ENCODE assay signal across 16 cellular contexts in the genomic region with DNA sequence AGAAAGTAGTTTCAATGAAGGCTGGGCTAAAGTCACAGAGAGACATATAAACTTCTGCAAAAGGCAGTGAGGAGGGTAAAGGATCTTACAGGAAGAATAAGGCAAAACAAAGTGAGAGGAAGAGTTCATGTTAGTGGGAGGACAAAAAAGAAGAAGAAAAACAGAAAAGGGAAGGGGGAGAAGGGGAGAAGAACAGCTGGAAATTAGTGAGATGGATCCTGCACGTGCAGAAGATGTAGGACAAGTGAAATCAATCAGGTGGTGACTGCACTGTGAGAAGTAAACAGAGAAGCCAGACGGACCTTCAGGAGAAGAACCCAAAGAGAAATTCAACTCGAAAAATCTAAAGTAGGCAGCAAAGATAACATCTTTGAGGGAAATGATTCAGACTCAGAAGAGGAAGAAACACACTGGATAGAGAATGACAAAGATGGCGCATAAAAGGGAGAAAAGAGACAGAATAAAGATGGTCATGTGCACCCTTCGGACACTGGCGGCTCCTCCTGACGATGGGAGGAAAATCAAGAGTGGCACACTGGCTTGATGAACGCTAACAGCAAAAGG.
DNase-seq lines count a peak whose midpoint lies in the region; ATAC-seq, FAIRE-seq and TF ChIP-seq lines count a peak whose summit lies in the region.
"Had no signal": no experiment of that assay in that cellular context is flagged by ENCODE, and none has a peak within 500 bp of the region (broad histone marks: within the 10 kb centered on the region; RNA-seq: fewer than 3 reads in every experiment).

No MANE protein-coding gene starts in this region.

- H3K9me1 ChIP-seq in K562 (ENCODE audit: control insufficient read depth, insufficient read depth, low read length), result no peaks in the 10 kb centered on the region

- H3K4me2 ChIP-seq in BLaER1 (peak overlapping the region; percentile 33), OCI-LY3 (ENCODE audit: low read length) (peak overlapping the region; percentile 30; the same call in 1 of the 2 replicates), K562 (ENCODE audit: insufficient read depth, low read length) (peak overlapping the region; percentile 2; the same call in 1 of the 2 replicates)

- TF ChIP-seq EP300 in K562 (IDR thresholded peaks at IDR 0.05; ENCODE audit: low read length) (no peak), ovary (IDR thresholded peaks at IDR 0.05) (no peak)

- H3K9me3 ChIP-seq in BLaER1 (peaks cover 12% of the 10 kb centered on the region; the same call in 1 of the 2 replicates), OCI-LY3 (ENCODE audit: insufficient read depth, low read length) (no peaks in the 10 kb centered on the region), K562 (replicated peaks; ENCODE audit: control insufficient read depth, insufficient read depth, low read depth, low read length) (no peaks in the 10 kb centered on the region), ovary (no peaks in the 10 kb centered on the region)
- H3K9me3 ChIP-seq: body of pancreas, gastrocnemius medialis, suprapubic skin had no signal

- peak; percentile 67 for FAIRE-seq in K562 (lab: Jason Lieb, UNC)

- DNase-seq in GF-D8 (lab: John Stamatoyannopoulos, UW) (peak; percentile 77), K562 (ENCODE audit: extremely low read depth in 1 of 4, low spot score in 3 of 4) (no peak), ovary (no peak), H7 (no peak), sciatic nerve (ENCODE audit: low spot score) (no peak)
- DNase-seq in central memory CD4-positive, alpha-beta T cell, result no peak
- DNase-seq: activated CD4-positive, CD25-positive, alpha-beta regulatory T cell treated with anti-CD3 and anti-CD28 coated beads, Interleukin-2, amount 50 U/mL, for 72 hours; gastrocnemius medialis; NCI-H1092 treated with DMSO at 0.1 percent for 48 hours; NCI-H748 treated with DMSO at 0.1 percent for 48 hours; stimulated activated CD4-positive, alpha-beta T cell treated with anti-CD3 and anti-CD28 coated beads, Interleukin-2, amount 100 ng/mL, for 48 hours had no signal

- no TSS peak for BruUV-seq in K562 (replicated peaks; lab: Mats Ljungman, UMichigan)

- CTCF ChIA-PET in K562 (lab: Yijun Ruan, JAX; ENCODE audit: low intra/inter-chr PET ratio), result no interaction called here

- H3K36me3 ChIP-seq in BLaER1 (0 out of 2 replicates have a peak, but pooled peaks cover 13% of the 10 kb centered on the region), OCI-LY3 (replicated peaks; ENCODE audit: low read depth, low read length) (no peaks in the 10 kb centered on the region), K562 (ENCODE audit: control insufficient read depth, insufficient read depth, low read length) (no peaks in the 10 kb centered on the region; the same call in 2 of the 3 replicates), ovary (no peaks in the 10 kb centered on the region), H7 (replicated peaks; ENCODE audit: control insufficient read depth, insufficient read depth, low read length) (no peaks in the 10 kb centered on the region)

- H3K27me3 ChIP-seq in BLaER1, result no peaks in the 10 kb centered on the region
- no peaks in the 10 kb centered on the region for H3K27me3 ChIP-seq in OCI-LY3 (ENCODE audit: low read depth, low read length)
- H3K27me3 ChIP-seq in K562 (ENCODE audit: control insufficient read depth in 2 of 2, insufficient read depth in 2 of 2, low read length in 2 of 2), result no peaks in the 10 kb centered on the region
- no peaks in the 10 kb centered on the region for H3K27me3 ChIP-seq in ovary
- no peaks in the 10 kb centered on the region for H3K27me3 ChIP-seq in H7 (ENCODE audit: control insufficient read depth, insufficient read depth, low read length)
- H3K27me3 ChIP-seq: body of pancreas, gastrocnemius medialis, suprapubic skin had no signal

- in situ Hi-C loops in K562 (cut with MboI), result no loop called here

- intact Hi-C loops in K562 (cut with micrococcal nuclease), result no loop called here
- intact Hi-C loops in ovary (cut with DNase I), result no loop called here
- intact Hi-C loops in sciatic nerve (cut with DNase I), result no loop called here

- H3K9ac ChIP-seq in BLaER1, result no peak overlapping the region
- H3K9ac ChIP-seq in OCI-LY3 (ENCODE audit: low read length), result no peak overlapping the region
- no peak overlapping the region for H3K9ac ChIP-seq in K562 (ENCODE audit: insufficient read depth in 1 of 2, low read depth in 2 of 2, low read length in 2 of 2)

- TF ChIP-seq CTCF in OCI-LY3 (IDR thresholded peaks at IDR 0.05; ENCODE audit: low read depth, low read length) (no peak), K562 (IDR thresholded peaks at IDR 0.05 in 2 of 3, conservative IDR thresholded peaks at IDR 0.05 in 1 of 3; ENCODE audit: insufficient read depth in 2 of 3, low read depth in 1 of 3, low read length in 3 of 3) (no peak), ovary (IDR thresholded peaks at IDR 0.05) (no peak)

- peak overlapping the region; percentile 24 for H3K27ac ChIP-seq in BLaER1
- no peak overlapping the region for H3K27ac ChIP-seq in OCI-LY3 (ENCODE audit: low read length)
- H3K27ac ChIP-seq in K562 (ENCODE audit: extremely low read depth, low read depth, low read length), result peak overlapping the region; percentile 49; the same call in 2 of the 3 replicates
- no peak overlapping the region for H3K27ac ChIP-seq in ovary
- H3K27ac ChIP-seq: body of pancreas, gastrocnemius medialis, suprapubic skin had no signal

- H3K4me1 ChIP-seq in BLaER1 (peaks cover 46% of the 10 kb centered on the region), OCI-LY3 (ENCODE audit: low read length) (peaks cover 10% of the 10 kb centered on the region), K562 (replicated peaks in 1 of 2; ENCODE audit: control insufficient read depth in 2 of 2, insufficient read depth in 2 of 2, low read length in 2 of 2) (peaks cover 12 to 30% of the 10 kb centered on the region in 2 experiments), ovary (ENCODE audit: insufficient read depth) (no peaks in the 10 kb centered on the region)
- H3K4me1 ChIP-seq: body of pancreas, gastrocnemius medialis, suprapubic skin had no signal

- WGBS in K562 (ENCODE audit: insufficient coverage, low coverage, missing lambda C conversion rate), result 26% methylated on average over 7 of the region's 8 CpGs
- WGBS in ovary, 3 donors, result 84 to 89% (median 85%) methylated on average over 8 of the region's 8 CpGs

- TF ChIP-seq RAD21 in K562 (CRISPR knock-in tag; conservative IDR thresholded peaks at IDR 0.05 in 1 of 2, IDR thresholded peaks at IDR 0.05 in 1 of 2), result no peak

- no peak overlapping the region for H2AFZ ChIP-seq in OCI-LY3 (ENCODE audit: low read depth, low read length)
- peak overlapping the region; percentile 65 for H2AFZ ChIP-seq in K562 (ENCODE audit: low read depth, low read length)

- POLR2A ChIA-PET in K562 (lab: Yijun Ruan, JAX), result no interaction called here

- H3K79me2 ChIP-seq in OCI-LY3 (ENCODE audit: low read length), result no peaks in the 10 kb centered on the region
- H3K79me2 ChIP-seq in K562 (ENCODE audit: control insufficient read depth, insufficient read depth, low read length), result no peaks in the 10 kb centered on the region

- ATAC-seq in K562 (peak; percentile 35), sciatic nerve (no peak)
- ATAC-seq: body of pancreas, gastrocnemius medialis, left lobe of liver had no signal

- no peak for TF ChIP-seq POLR2A in K562 (conservative IDR thresholded peaks at IDR 0.05)
- TF ChIP-seq POLR2A in ovary (IDR thresholded peaks at IDR 0.05), result no peak

- H3K4me3 ChIP-seq in BLaER1 (no peak overlapping the region), OCI-LY3 (ENCODE audit: low read length) (no peak overlapping the region), K562 (no peak overlapping the region), ovary (no peak overlapping the region), H7 (ENCODE audit: insufficient read depth, low read depth, low read length) (no peak overlapping the region)
- H3K4me3 ChIP-seq: body of pancreas, gastrocnemius medialis, suprapubic skin had no signal

- H4K20me1 ChIP-seq in BLaER1 (no peaks in the 10 kb centered on the region), OCI-LY3 (ENCODE audit: insufficient read depth, low read length) (no peaks in the 10 kb centered on the region), K562 (replicated peaks; ENCODE audit: control insufficient read depth, insufficient read depth, low read length) (no peaks in the 10 kb centered on the region)

TF ChIP-seq in K562, 482 proteins besides CTCF, POLR2A, EP300 and RAD21 (continues in another document):
- TF ChIP-seq ZNF311 (CRISPR knock-in tag; IDR thresholded peaks at IDR 0.05) (no peak), KAT7 (CRISPR knock-in tag; IDR thresholded peaks at IDR 0.05; ENCODE audit: borderline replicate concordance) (no peak), SOX6 (IDR thresholded peaks at IDR 0.05) (0 out of 2 replicates have a peak, but pooled peaks have one; percentile 20)
- TF ChIP-seq, protein P1, sequence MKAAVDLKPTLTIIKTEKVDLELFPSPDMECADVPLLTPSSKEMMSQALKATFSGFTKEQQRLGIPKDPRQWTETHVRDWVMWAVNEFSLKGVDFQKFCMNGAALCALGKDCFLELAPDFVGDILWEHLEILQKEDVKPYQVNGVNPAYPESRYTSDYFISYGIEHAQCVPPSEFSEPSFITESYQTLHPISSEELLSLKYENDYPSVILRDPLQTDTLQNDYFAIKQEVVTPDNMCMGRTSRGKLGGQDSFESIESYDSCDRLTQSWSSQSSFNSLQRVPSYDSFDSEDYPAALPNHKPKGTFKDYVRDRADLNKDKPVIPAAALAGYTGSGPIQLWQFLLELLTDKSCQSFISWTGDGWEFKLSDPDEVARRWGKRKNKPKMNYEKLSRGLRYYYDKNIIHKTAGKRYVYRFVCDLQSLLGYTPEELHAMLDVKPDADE (conservative IDR thresholded peaks at IDR 0.05; ENCODE audit: control insufficient read depth, low read depth, low read length), result no peak

Comparison
In these comparisons a context has a peak if more than half of its experiments do, and no peak if none do; other contexts are left out.
1. H3K27ac ChIP-seq: peak in BLaER1 (single experiment) and K562 (single experiment); none in OCI-LY3 (single experiment) and ovary (0 of 2).
2. Peak in every context shown above with its lines, with median percentiles within 50 percentile points of each other: H3K4me2 ChIP-seq.